ENCODE assay signal across 8 cellular contexts in the genomic region with DNA sequence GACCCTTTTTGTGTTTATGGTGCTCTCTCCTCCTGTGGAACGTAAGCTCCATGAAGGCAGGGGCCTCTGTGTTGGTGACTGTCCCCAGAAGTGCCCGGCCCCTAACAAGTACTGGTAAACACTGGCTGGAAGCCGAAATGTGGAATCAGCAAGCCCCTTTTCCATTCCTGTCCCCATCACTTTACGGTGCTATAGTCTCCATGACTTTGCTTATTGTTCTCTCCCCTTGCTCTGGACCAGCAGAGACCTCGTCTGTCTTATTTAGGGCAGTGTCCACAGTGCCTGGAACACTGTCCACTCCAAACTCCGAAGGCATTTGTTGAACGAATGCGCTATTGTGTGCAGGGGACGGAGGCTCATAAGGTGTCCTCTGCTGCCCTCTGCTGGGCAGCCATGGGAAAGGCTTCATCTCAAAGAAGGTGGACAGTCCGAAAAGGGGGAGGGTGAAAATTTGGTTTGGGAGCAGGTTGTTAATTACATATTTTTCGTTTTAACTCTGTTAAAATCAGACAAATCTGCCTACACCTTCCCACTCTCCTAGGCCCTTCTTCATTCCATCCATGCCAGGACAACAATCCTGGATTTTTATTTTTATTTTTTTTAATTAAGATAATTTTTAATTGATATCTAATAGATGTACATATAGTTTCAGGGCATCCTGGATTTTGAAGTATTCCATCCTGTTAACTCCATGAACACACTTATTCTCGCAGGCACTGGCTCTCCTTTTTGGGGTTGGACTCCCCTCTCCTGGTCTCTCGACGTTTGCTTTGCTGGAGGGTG.
DNase-seq lines count a peak whose midpoint lies in the region; ATAC-seq and TF ChIP-seq lines count a peak whose summit lies in the region.

No MANE protein-coding gene starts in this region.

- peak in 1 of 3 donors; percentile 69 for TF ChIP-seq CTCF in lower leg skin (IDR thresholded peaks at IDR 0.05)

- H3K4me3 ChIP-seq in lower leg skin (ENCODE audit: low read depth, poor library complexity, severe bottlenecking) = no peak overlapping the region

- intact Hi-C loops in lower leg skin (cut with DNase I; ENCODE audit: low total_unique reads) = loop anchor here (10.0 kb wide), 1 partner anchor 646 kb away; no protein-coding TSS in a partner anchor

- no peak for TF ChIP-seq POLR2A in lower leg skin (IDR thresholded peaks at IDR 0.05)

- ATAC-seq in HG02852 (IDR thresholded peaks at IDR 0.05; ENCODE audit: unreplicated experiment) (peak; percentile 67), HG03378 (IDR thresholded peaks at IDR 0.05; ENCODE audit: unreplicated experiment) (no peak)

- WGBS in lower leg skin, 2 donors = 31 to 34% methylated on average over 14 of the region's 14 CpGs

- DNase-seq in DMS53 treated with DMSO at 0.1 percent for 48 hours (lab: John Stamatoyannopoulos, UW; ENCODE audit: unreplicated experiment) (peak; percentile 68), NCI-H510A treated with DMSO at 0.1 percent for 48 hours (lab: John Stamatoyannopoulos, UW) (peak; percentile 79), dedifferentiated amniotic fluid mesenchymal stem cell (ENCODE audit: extremely low spot score) (peak; percentile 54), lower leg skin (ENCODE audit: low spot score in 2 of 2) (peak; percentile 63 to 92)
- DNase-seq in activated CD4-positive, alpha-beta T cell treated with anti-CD3 and anti-CD28 coated beads, Interleukin-2, amount 50 U/mL, for 24 hours (ENCODE audit: low read depth in 1 of 2, low spot score in 1 of 2) = peak; percentile 46 to 48
- peak; percentile 16 for DNase-seq in stimulated activated CD8-positive, alpha-beta memory T cell treated with anti-CD3 and anti-CD28 coated beads, Interleukin-12 subunit alpha, Interleukin-12 subunit beta, amount 100 ng/mL, for 24 hours (ENCODE audit: extremely low read depth)

Comparison
In these comparisons a context has a peak if more than half of its experiments do, and no peak if none do; other contexts are left out.
1. DNase-seq: peak in every context shown above with its lines; median percentile 79 in NCI-H510A treated with DMSO at 0.1 percent for 48 hours; 78 in lower leg skin; 68 in DMS53 treated with DMSO at 0.1 percent for 48 hours; 54 in dedifferentiated amniotic fluid mesenchymal stem cell; 47 in activated CD4-positive, alpha-beta T cell treated with anti-CD3 and anti-CD28 coated beads, Interleukin-2, amount 50 U/mL, for 24 hours; 16 in stimulated activated CD8-positive, alpha-beta memory T cell treated with anti-CD3 and anti-CD28 coated beads, Interleukin-12 subunit alpha, Interleukin-12 subunit beta, amount 100 ng/mL, for 24 hours.